Comparison of ENCODE assay signal across 7 cellular contexts in the genomic region with DNA sequence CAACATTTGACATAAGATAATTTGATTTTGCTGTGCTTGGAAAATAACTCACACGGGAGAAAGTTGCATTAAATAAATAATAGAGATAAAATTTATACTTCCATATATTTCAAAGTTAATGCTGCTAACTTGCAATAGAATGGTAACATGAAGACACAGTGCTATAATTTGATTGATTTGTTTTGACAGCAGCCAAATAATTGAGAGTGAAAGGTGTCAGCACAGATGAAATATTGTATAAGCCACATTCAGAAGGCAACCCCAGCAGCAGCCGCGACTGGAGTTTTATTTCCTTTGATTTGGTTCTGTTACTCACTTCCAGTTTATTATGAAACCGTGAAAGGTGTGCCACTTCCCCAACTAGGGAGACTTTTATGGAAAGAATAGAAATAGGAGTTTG.
"Had no signal": no experiment of that assay in that cellular context is flagged by ENCODE, and none has a peak within 500 bp of the region (broad histone marks: within the 10 kb centered on the region; RNA-seq: fewer than 3 reads in every experiment).

No MANE protein-coding gene starts in this region.

- H3K27ac ChIP-seq: HL-60, KMS-11 had no signal

- H3K9ac ChIP-seq: KMS-11 had no signal

- DNase-seq: IMR-90, KBM-7, KG1 had no signal

- H3K4me2 ChIP-seq: KMS-11 had no signal

- H3K4me3 ChIP-seq: K562 had no signal

- ATAC-seq: HepG2, K562 had no signal
